26 cellular contexts compared by ENCODE assay signal in the genomic region with DNA sequence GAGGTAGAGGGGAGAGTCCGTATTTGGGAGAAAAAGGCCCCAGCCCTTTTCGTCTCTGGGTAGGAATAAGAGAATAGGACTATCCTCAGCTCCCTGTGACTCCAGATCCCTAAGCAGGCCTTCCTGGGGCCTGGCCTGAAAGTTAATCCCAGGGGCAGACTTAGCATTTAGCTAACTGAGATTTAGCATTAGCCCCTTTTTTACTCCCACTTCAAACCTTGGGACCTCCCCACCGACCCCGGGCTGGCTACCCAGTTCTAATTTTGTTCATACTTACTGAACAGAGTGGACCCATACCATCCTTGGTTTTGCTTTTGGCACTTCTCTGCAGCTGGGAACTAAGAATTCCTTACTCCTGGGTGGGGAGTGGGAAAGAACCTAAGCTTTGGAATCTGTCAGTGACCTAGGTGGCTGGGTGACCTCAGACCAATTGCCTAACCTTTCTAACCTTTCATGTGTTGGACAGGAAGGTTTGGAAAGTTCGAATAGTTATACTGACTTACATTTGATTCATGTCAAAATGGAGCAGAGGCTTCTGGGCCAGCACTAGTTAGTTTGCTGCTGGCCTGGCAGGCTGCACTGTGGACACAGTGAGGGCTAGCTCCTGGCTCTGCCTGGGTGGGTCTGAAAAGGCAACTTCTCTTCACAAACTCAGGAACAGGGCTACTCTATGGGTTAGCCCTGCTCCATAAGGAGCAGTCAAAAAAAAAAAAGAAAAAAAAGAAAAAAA.
"Had no signal": no experiment of that assay in that cellular context is flagged by ENCODE, and none has a peak within 500 bp of the region (broad histone marks: within the 10 kb centered on the region; RNA-seq: fewer than 3 reads in every experiment).

No MANE protein-coding gene starts in this region.

- FAIRE-seq: keratinocyte, small intestine had no signal

- H3K9ac ChIP-seq: neural progenitor cell had no signal

- DNase-seq: hippocampal formation; kidney glomerular epithelial cell; left cardiac atrium; left lung; mesendoderm; naive B cell; natural killer cell; nephron progenitor cell; ovary; small intestine; stimulated activated CD4-positive, alpha-beta T cell treated with anti-CD3 and anti-CD28 coated beads, Interleukin-1b, Interleukin-23, amount 100 ng/mL, for 48 hours; stimulated activated CD4-positive, alpha-beta T cell treated with anti-CD3 and anti-CD28 coated beads, Interleukin-2, amount 100 ng/mL, for 48 hours; stimulated activated CD4-positive, alpha-beta T cell treated with anti-CD3 and anti-CD28 coated beads, Interleukin-4, amount 100 ng/mL, for 4 hours; stimulated activated CD8-positive, alpha-beta memory T cell treated with anti-CD3 and anti-CD28 coated beads, Interleukin-4, amount 100 ng/mL, for 48 hours; stimulated activated naive CD4-positive, alpha-beta T cell treated with Interleukin-2 at 50 U/mL for 16 hours; stimulated activated naive CD8-positive, alpha-beta T cell treated with anti-CD3 and anti-CD28 coated beads, Interleukin-15, amount 100 ng/mL, for 72 hours; substantia nigra; upper lobe of left lung had no signal

- H3K9me3 ChIP-seq: left lung, ovary, right atrium auricular region, tibial nerve, upper lobe of left lung, vagina had no signal

- H2AFZ ChIP-seq: neural progenitor cell had no signal

- H3K27ac ChIP-seq: left lung, neural progenitor cell, ovary, right atrium auricular region, tibial nerve, upper lobe of left lung, vagina had no signal

- H3K36me3 ChIP-seq: neural progenitor cell, ovary, right atrium auricular region had no signal

- H3K4me1 ChIP-seq: left lung, neural progenitor cell, right atrium auricular region, tibial nerve, upper lobe of left lung, vagina had no signal

- H3K27me3 ChIP-seq: left lung, neural progenitor cell, ovary, right atrium auricular region, tibial nerve, upper lobe of left lung, vagina had no signal

- H3K4me2 ChIP-seq: neural progenitor cell had no signal

- H3K4me3 ChIP-seq: left lung, lung, neural progenitor cell, ovary, right atrium auricular region, tibial nerve, upper lobe of left lung, vagina had no signal

- ATAC-seq: left cardiac atrium; left lung; natural killer cell; sciatic nerve; stimulated activated memory B cell treated with anti-CD40 and anti-IgM and Interleukin-4, amounts not matched to agents 10 μg/mL and 1 μg/mL and 100 μg/mL, for 72 hours; stimulated activated naive CD8-positive, alpha-beta T cell treated with anti-CD3 and anti-CD28 coated beads, Interleukin-15, amount 100 ng/mL, for 72 hours had no signal
